In genomic region chrY:8566198-8566597, GRCh38 we compare ENCODE assay signal across 30 cellular contexts.
"Had no signal": no experiment of that assay in that cellular context is flagged by ENCODE, and none has a peak within 500 bp of the region (broad histone marks: within the 10 kb centered on the region; RNA-seq: fewer than 3 reads in every experiment).

No MANE protein-coding gene starts in this region.

- ATAC-seq: activated CD8-positive, alpha-beta T cell treated with anti-CD3 and anti-CD28 coated beads for 36 hours; activated naive CD4-positive, alpha-beta T cell treated with anti-CD3 and anti-CD28 coated beads, Interleukin-2, amount 50 U/mL, for 72 hours; activated T-cell treated with anti-CD3 and anti-CD28 coated beads, Interleukin-2, amount 50 U/mL, for 4 hours; activated T-cell treated with anti-CD3 and anti-CD28 coated beads, Interleukin-2, amount 50 U/mL, for 72 hours; activated T-helper 17 cell treated with anti-CD3 and anti-CD28 coated beads, Interleukin-2, amount 50 U/mL, for 72 hours had no signal

- FAIRE-seq: astrocyte, TTC549 had no signal

- DNase-seq: activated B cell treated with CpG ODN at 0.5 μM for 24 hours; activated CD4-positive, alpha-beta memory T cell treated with anti-CD3 and anti-CD28 coated beads for 36 hours; activated CD4-positive, alpha-beta T cell treated with anti-CD3 and anti-CD28 coated beads for 4 hours; activated CD4-positive, alpha-beta T cell treated with anti-CD3 and anti-CD28 coated beads, Interleukin-2, amount 10 ng/mL, durations not matched to agents 24 days and 14 days; activated CD4-positive, alpha-beta T cell treated with anti-CD3 and anti-CD28 coated beads, Interleukin-2, amount 50 U/mL, for 1 hour; activated CD4-positive, alpha-beta T cell treated with anti-CD3 and anti-CD28 coated beads, Interleukin-2, amount 50 U/mL, for 4 hours; activated CD4-positive, CD25-positive, alpha-beta regulatory T cell treated with anti-CD3 and anti-CD28 coated beads, Interleukin-2, amount 50 U/mL, for 72 hours; activated CD8-positive, alpha-beta memory T cell treated with anti-CD3 and anti-CD28 coated beads, Interleukin-2, amount 50 U/mL, for 4 hours; activated CD8-positive, alpha-beta T cell treated with anti-CD3 and anti-CD28 coated beads for 36 hours; activated effector memory CD4-positive, alpha-beta T cell treated with anti-CD3 and anti-CD28 coated beads, Interleukin-2, amount 50 U/mL, for 16 hours; activated gamma-delta T cell treated with Interleukin-2 at 50 U/mL for 16 hours; activated naive CD4-positive, alpha-beta T cell; activated naive CD4-positive, alpha-beta T cell treated with anti-CD3 and anti-CD28 coated beads for 36 hours; activated naive CD4-positive, alpha-beta T cell treated with anti-CD3 and anti-CD28 coated beads, Interleukin-2, amount 50 U/mL, for 16 hours; activated naive CD8-positive, alpha-beta T cell treated with anti-CD3 and anti-CD28 coated beads for 36 hours; activated T-cell treated with anti-CD3 and anti-CD28 coated beads for 4 hours; activated T-cell treated with anti-CD3 and anti-CD28 coated beads, Interleukin-2, amount 50 U/mL, for 1 hour; activated T-cell treated with anti-CD3 and anti-CD28 coated beads, Interleukin-2, amount 50 U/mL, for 4 hours; activated T-cell treated with anti-CD3 and anti-CD28 coated beads, Interleukin-2, amount 50 U/mL, for 72 hours; adrenal gland; amniotic stem cell; aorta; brain microvascular endothelial cell; central memory CD4-positive, alpha-beta T cell; T-helper 1 cell; T-helper 9 cell had no signal
